19 cellular contexts compared by ENCODE assay signal in genomic region chr4:158295053-158295452, GRCh38.
DNase-seq lines count a peak whose midpoint lies in the region; ATAC-seq and TF ChIP-seq lines count a peak whose summit lies in the region.
"Had no signal": no experiment of that assay in that cellular context is flagged by ENCODE, and none has a peak within 500 bp of the region (broad histone marks: within the 10 kb centered on the region; RNA-seq: fewer than 3 reads in every experiment).

No MANE protein-coding gene starts in this region.

- no peak overlapping the region for H3K4me3 Mint-ChIP-seq in Caco-2 (ENCODE audit: unreplicated experiment)

- dilution Hi-C loops in IMR-90 (cut with HindIII; ENCODE audit: low sequenced_read_pairs, unreplicated experiment) = no loop called here

- in situ Hi-C loops in IMR-90 (cut with MboI; ENCODE audit: low sequenced_read_pairs) = no loop called here

- H3K9me3 ChIP-seq in Caco-2 = peaks cover 14% of the 10 kb centered on the region
- no peaks in the 10 kb centered on the region; the same call in 1 of the 2 replicates for H3K9me3 ChIP-seq in IMR-90 (ENCODE audit: control insufficient read depth, insufficient read depth, low read length)
- H3K9me3 ChIP-seq in mesodermal cell (ENCODE audit: control insufficient read depth, low read length) = peaks cover 8% of the 10 kb centered on the region

- H4K5ac ChIP-seq in IMR-90 (ENCODE audit: low read depth, low read length) = no peak overlapping the region

- H2BK5ac ChIP-seq in IMR-90 (ENCODE audit: low read depth, low read length, poor library complexity, severe bottlenecking) = no peak overlapping the region

- ATAC-seq in IMR-90 (ENCODE audit: low read depth) (no peak), HG02852 (IDR thresholded peaks at IDR 0.05; ENCODE audit: unreplicated experiment) (no peak)
- ATAC-seq: PC-3, SK-N-SH treated with all-trans-retinoic acid at 6 μM for 48 hours had no signal

- H3K27me3 Mint-ChIP-seq in Caco-2 (ENCODE audit: insufficient read depth, unreplicated experiment) = no peaks in the 10 kb centered on the region

- H3K14ac ChIP-seq in IMR-90 (replicated peaks; ENCODE audit: low read depth, low read length) = no peak overlapping the region

- H3K27ac ChIP-seq in IMR-90 (ENCODE audit: insufficient read depth, low read length) (no peak overlapping the region), mesodermal cell (ENCODE audit: low read depth, low read length, severe bottlenecking) (peak overlapping the region; percentile 32)
- H3K27ac ChIP-seq: RWPE1 had no signal

- no CpG with 5 or more reads among the region's 2 CpGs for WGBS in IMR-90 (ENCODE audit: extremely low coverage in 2 of 2, insufficient read length in 1 of 2), 2 experiments
- WGBS in mesodermal cell (ENCODE audit: insufficient coverage in 2 of 2), 2 experiments = 79 to 88% methylated on average over 2 of the region's 2 CpGs

- H3K36me3 Mint-ChIP-seq in Caco-2 (ENCODE audit: insufficient read depth, unreplicated experiment) = peaks cover 6% of the 10 kb centered on the region

- H3K4me3 ChIP-seq in Caco-2 (ENCODE audit: low read depth, low read length) = no peak overlapping the region
- no peak overlapping the region for H3K4me3 ChIP-seq in IMR-90 (ENCODE audit: insufficient read depth, low read depth, low read length)
- no peak overlapping the region for H3K4me3 ChIP-seq in mesodermal cell (ENCODE audit: extremely low read depth, insufficient read depth, low read length, poor library complexity, severe bottlenecking)

- H3K4ac ChIP-seq in IMR-90 (ENCODE audit: low read depth, low read length) = no peak overlapping the region

- no peak overlapping the region for H2BK20ac ChIP-seq in IMR-90 (ENCODE audit: low read depth, low read length)

- no peak overlapping the region for H3K56ac ChIP-seq in IMR-90 (ENCODE audit: extremely low read depth, insufficient read depth, low read length)

- no TSS peak for BruUV-seq in Caco-2 (replicated peaks; lab: Mats Ljungman, UMichigan)
- no TSS peak for BruUV-seq in IMR-90 (replicated peaks; lab: Mats Ljungman, UMichigan)

- H3K4me1 Mint-ChIP-seq in Caco-2 (ENCODE audit: low read depth, unreplicated experiment) = peaks cover 7% of the 10 kb centered on the region

- intact Hi-C loops in Caco-2 (cut with micrococcal nuclease; ENCODE audit: unreplicated experiment) (loop anchor here (2.0 kb wide), 1 partner anchor 32 kb away; no protein-coding TSS in a partner anchor), IMR-90 (cut with micrococcal nuclease) (no loop called here)

- H3K27ac Mint-ChIP-seq in Caco-2 (ENCODE audit: unreplicated experiment) = peak overlapping the region; percentile 49

- H3K4me2 ChIP-seq in IMR-90 (ENCODE audit: low read depth, low read length) = no peak overlapping the region

- no peak overlapping the region for H2BK120ac ChIP-seq in IMR-90 (ENCODE audit: low read depth, low read length)

- H3K79me1 ChIP-seq in IMR-90 (ENCODE audit: low read depth in 1 of 2, low read length in 2 of 2) = no peaks in the 10 kb centered on the region

- peaks cover 26% of the 10 kb centered on the region for H3K9me3 Mint-ChIP-seq in Caco-2 (ENCODE audit: unreplicated experiment)

- no peaks in the 10 kb centered on the region for H3K27me3 ChIP-seq in Caco-2 (replicated peaks; ENCODE audit: control insufficient read depth, insufficient read depth, low read length)
- no peaks in the 10 kb centered on the region for H3K27me3 ChIP-seq in IMR-90 (ENCODE audit: control insufficient read depth, insufficient read depth, low read length)

- H3K4me1 ChIP-seq in Caco-2 (peaks cover 24% of the 10 kb centered on the region), IMR-90 (ENCODE audit: control insufficient read depth, insufficient read depth, low read length) (no peaks in the 10 kb centered on the region), mesodermal cell (ENCODE audit: control insufficient read depth, insufficient read depth, low read length, poor library complexity, severe bottlenecking) (no peaks in the 10 kb centered on the region)

- no peak overlapping the region for H4K8ac ChIP-seq in IMR-90 (ENCODE audit: low read depth in 2 of 2, low read length in 2 of 2)

- TF ChIP-seq POLR2A in IMR-90 (IDR thresholded peaks at IDR 0.05; ENCODE audit: low read depth, low read length) = no peak

- TF ChIP-seq RAD21 in IMR-90 (IDR thresholded peaks at IDR 0.05; ENCODE audit: low read length) = no peak

- H4K20me1 ChIP-seq in IMR-90 (ENCODE audit: insufficient read depth, low read length) = no peaks in the 10 kb centered on the region

- TF ChIP-seq CTCF in Caco-2 (IDR thresholded peaks at IDR 0.05; ENCODE audit: insufficient read depth in 1 of 2, low read depth in 1 of 2, low read length in 1 of 2, severe bottlenecking in 1 of 2, unreplicated experiment in 1 of 2) (no peak), IMR-90 (conservative IDR thresholded peaks at IDR 0.05; ENCODE audit: low read depth, low read length) (no peak)

- H3K18ac ChIP-seq in IMR-90 (ENCODE audit: low read depth, low read length) = no peak overlapping the region

- H3K36me3 ChIP-seq in Caco-2 (ENCODE audit: control insufficient read depth, insufficient read depth, low read length) (no peaks in the 10 kb centered on the region), IMR-90 (ENCODE audit: control insufficient read depth, insufficient read depth, low read length) (no peaks in the 10 kb centered on the region), mesodermal cell (ENCODE audit: control insufficient read depth, insufficient read depth, low read length) (no peaks in the 10 kb centered on the region)

- no peaks in the 10 kb centered on the region for H3K9me1 ChIP-seq in IMR-90 (ENCODE audit: insufficient read depth, low read length)

- no peak overlapping the region for H3K23ac ChIP-seq in IMR-90 (ENCODE audit: low read depth, low read length)

- H2AFZ ChIP-seq in IMR-90 (replicated peaks; ENCODE audit: low read length, poor library complexity) = no peak overlapping the region

- no peak overlapping the region for H4K91ac ChIP-seq in IMR-90 (ENCODE audit: insufficient read depth, low read depth, low read length)

- H2AK9ac ChIP-seq in IMR-90 (replicated peaks; ENCODE audit: low read depth, low read length, poor library complexity) = no peak overlapping the region

- peak in 1 of 2 experiments; percentile 57 for DNase-seq in Caco-2
- no peak for DNase-seq in IMR-90
- peak; percentile 64 for DNase-seq in amniotic epithelial cell (ENCODE audit: low read depth)
- DNase-seq in AG08395 (ENCODE audit: low spot score) = no peak
- no peak for DNase-seq in Kasumi-1 (lab: John Stamatoyannopoulos, UW)
- DNase-seq: C1 segment of cervical spinal cord, DMS79, GOT3, Karpas-422, MM.1S, NCI-H1694 treated with DMSO at 0.1 percent for 48 hours, NCI-H510A treated with DMSO at 0.1 percent for 48 hours, NCI-H774, PC-3, SIG-M5 had no signal

- CTCF ChIA-PET in Caco-2 (lab: Charles Lee) (no interaction called here), IMR-90 (lab: Yijun Ruan, JAX) (no interaction called here)

- H2AK5ac ChIP-seq in IMR-90 (ENCODE audit: low read depth, low read length) = no peak overlapping the region

- H3K9ac ChIP-seq in IMR-90 (ENCODE audit: low read depth, low read length) = no peak overlapping the region

- POLR2A ChIA-PET in Caco-2 (lab: Charles Lee) (no interaction called here), IMR-90 (lab: Charles Lee; ENCODE audit: unreplicated experiment) (no interaction called here)

- no peak overlapping the region for H2BK15ac ChIP-seq in IMR-90 (ENCODE audit: low read depth, low read length)

TF ChIP-seq in IMR-90, 13 proteins besides CTCF, POLR2A, EP300 and RAD21:
- TF ChIP-seq MAFK (IDR thresholded peaks at IDR 0.05; ENCODE audit: low read depth, low read length) (no peak), SMC3 (IDR thresholded peaks at IDR 0.05; ENCODE audit: low read depth, low read length) (no peak), CHD1 (IDR thresholded peaks at IDR 0.05; ENCODE audit: low read depth, low read length) (no peak), MXI1 (IDR thresholded peaks at IDR 0.05; ENCODE audit: borderline replicate concordance, low read depth, low read length) (no peak), CEBPB (IDR thresholded peaks at IDR 0.05; ENCODE audit: low read depth, low read length) (peak; percentile 58), MAZ (IDR thresholded peaks at IDR 0.05; ENCODE audit: borderline replicate concordance, low read depth, low read length) (no peak), RFX5 (IDR thresholded peaks at IDR 0.05; ENCODE audit: low read depth, low read length) (no peak), BHLHE40 (IDR thresholded peaks at IDR 0.05; ENCODE audit: low read depth, low read length) (no peak)
